15 cellular contexts compared by ENCODE assay signal in genomic region chr2:195503208-195503607, GRCh38.
A peak's percentile ranks its signal among the peaks of the same experiment; 100 is the strongest.
DNase-seq lines count a peak whose midpoint lies in the region; ATAC-seq lines count a peak whose summit lies in the region.
"Had no signal": no experiment of that assay in that cellular context is flagged by ENCODE, and none has a peak within 500 bp of the region (broad histone marks: within the 10 kb centered on the region; RNA-seq: fewer than 3 reads in every experiment).

No MANE protein-coding gene starts in this region.

- DNase-seq in activated naive CD8-positive, alpha-beta T cell treated with anti-CD3 and anti-CD28 coated beads, Interleukin-2, amount 50 U/mL, for 24 hours, result no peak
- DNase-seq in activated naive CD8-positive, alpha-beta T cell treated with anti-CD3 and anti-CD28 coated beads for 36 hours, result no peak
- DNase-seq in central memory CD8-positive, alpha-beta T cell (ENCODE audit: low spot score in 2 of 2), result no peak
- no peak for DNase-seq in natural killer cell treated with Interleukin-12 subunit alpha and Interleukin-12 subunit beta and Interleukin-15 and Interleukin-18, amount 100 ng/mL, for 72 hours (ENCODE audit: low spot score)
- DNase-seq: BE2C; CD4-positive, alpha-beta memory T cell; COR-L47; DMS153; DMS79 treated with DMSO at 0.1 percent for 48 hours; EL; GOT3; H9 had no signal

- no peak overlapping the region for H3K27ac Mint-ChIP-seq in activated naive CD8-positive, alpha-beta T cell treated with anti-CD3 and anti-CD28 coated beads, Interleukin-2, amount 50 U/mL, for 24 hours
- H3K27ac Mint-ChIP-seq in activated naive CD8-positive, alpha-beta T cell treated with anti-CD3 and anti-CD28 coated beads for 36 hours, result no peak overlapping the region
- peak overlapping the region; percentile 44 for H3K27ac Mint-ChIP-seq in central memory CD8-positive, alpha-beta T cell (ENCODE audit: low read depth)
- H3K27ac Mint-ChIP-seq in natural killer cell treated with Interleukin-12 subunit alpha and Interleukin-12 subunit beta and Interleukin-15 and Interleukin-18, amount 100 ng/mL, for 72 hours, result peak overlapping the region; percentile 80 to 85
- H3K27ac Mint-ChIP-seq in activated T-helper 17 cell treated with anti-CD3 and anti-CD28 coated beads, Interleukin-2, amount 50 U/mL, for 72 hours, result no peak overlapping the region
- H3K27ac Mint-ChIP-seq: CD4-positive, alpha-beta memory T cell; H9 had no signal

- no peaks in the 10 kb centered on the region for H3K36me3 Mint-ChIP-seq in activated naive CD8-positive, alpha-beta T cell treated with anti-CD3 and anti-CD28 coated beads, Interleukin-2, amount 50 U/mL, for 24 hours (ENCODE audit: low read depth)
- peaks cover 5% of the 10 kb centered on the region for H3K36me3 Mint-ChIP-seq in activated naive CD8-positive, alpha-beta T cell treated with anti-CD3 and anti-CD28 coated beads for 36 hours
- no peaks in the 10 kb centered on the region for H3K36me3 Mint-ChIP-seq in central memory CD8-positive, alpha-beta T cell (ENCODE audit: insufficient read depth)
- H3K36me3 Mint-ChIP-seq in natural killer cell treated with Interleukin-12 subunit alpha and Interleukin-12 subunit beta and Interleukin-15 and Interleukin-18, amount 100 ng/mL, for 72 hours, result peaks cover 21% of the 10 kb centered on the region
- no peaks in the 10 kb centered on the region for H3K36me3 Mint-ChIP-seq in activated T-helper 17 cell treated with anti-CD3 and anti-CD28 coated beads, Interleukin-2, amount 50 U/mL, for 72 hours (ENCODE audit: low read depth)
- H3K36me3 Mint-ChIP-seq: CD4-positive, alpha-beta memory T cell had no signal

- peak; percentile 65 for ATAC-seq in activated naive CD8-positive, alpha-beta T cell treated with anti-CD3 and anti-CD28 coated beads, Interleukin-2, amount 50 U/mL, for 24 hours
- peak; percentile 86 for ATAC-seq in central memory CD8-positive, alpha-beta T cell (replicated peaks; ENCODE audit: extremely low read depth, poor library complexity, severe bottlenecking)
- peak; percentile 71 to 92 for ATAC-seq in natural killer cell treated with Interleukin-12 subunit alpha and Interleukin-12 subunit beta and Interleukin-15 and Interleukin-18, amount 100 ng/mL, for 72 hours
- no peak for ATAC-seq in GM21526 (IDR thresholded peaks at IDR 0.05; ENCODE audit: low FRiP score, unreplicated experiment)
- no peak for ATAC-seq in activated T-helper 17 cell treated with anti-CD3 and anti-CD28 coated beads, Interleukin-2, amount 50 U/mL, for 72 hours (replicated peaks)
- ATAC-seq: A549 had no signal

- no peak overlapping the region for H3K4me3 Mint-ChIP-seq in activated naive CD8-positive, alpha-beta T cell treated with anti-CD3 and anti-CD28 coated beads, Interleukin-2, amount 50 U/mL, for 24 hours
- H3K4me3 Mint-ChIP-seq in activated naive CD8-positive, alpha-beta T cell treated with anti-CD3 and anti-CD28 coated beads for 36 hours, result no peak overlapping the region
- no peak overlapping the region for H3K4me3 Mint-ChIP-seq in central memory CD8-positive, alpha-beta T cell
- H3K4me3 Mint-ChIP-seq in natural killer cell treated with Interleukin-12 subunit alpha and Interleukin-12 subunit beta and Interleukin-15 and Interleukin-18, amount 100 ng/mL, for 72 hours, result peak overlapping the region; percentile 56
- H3K4me3 Mint-ChIP-seq in activated T-helper 17 cell treated with anti-CD3 and anti-CD28 coated beads, Interleukin-2, amount 50 U/mL, for 72 hours, result no peak overlapping the region
- H3K4me3 Mint-ChIP-seq: CD4-positive, alpha-beta memory T cell; H9 had no signal

- peaks cover 4% of the 10 kb centered on the region for H3K9me3 Mint-ChIP-seq in activated naive CD8-positive, alpha-beta T cell treated with anti-CD3 and anti-CD28 coated beads, Interleukin-2, amount 50 U/mL, for 24 hours
- peaks cover 6% of the 10 kb centered on the region for H3K9me3 Mint-ChIP-seq in activated naive CD8-positive, alpha-beta T cell treated with anti-CD3 and anti-CD28 coated beads for 36 hours
- no peaks in the 10 kb centered on the region for H3K9me3 Mint-ChIP-seq in central memory CD8-positive, alpha-beta T cell
- H3K9me3 Mint-ChIP-seq in natural killer cell treated with Interleukin-12 subunit alpha and Interleukin-12 subunit beta and Interleukin-15 and Interleukin-18, amount 100 ng/mL, for 72 hours, result peaks cover 6% of the 10 kb centered on the region
- H3K9me3 Mint-ChIP-seq in activated T-helper 17 cell treated with anti-CD3 and anti-CD28 coated beads, Interleukin-2, amount 50 U/mL, for 72 hours, result peaks cover 3% of the 10 kb centered on the region

- H3K4me1 Mint-ChIP-seq in activated naive CD8-positive, alpha-beta T cell treated with anti-CD3 and anti-CD28 coated beads, Interleukin-2, amount 50 U/mL, for 24 hours, result peaks cover 8% of the 10 kb centered on the region
- H3K4me1 Mint-ChIP-seq in activated naive CD8-positive, alpha-beta T cell treated with anti-CD3 and anti-CD28 coated beads for 36 hours, result peaks cover 11% of the 10 kb centered on the region
- peaks cover 6% of the 10 kb centered on the region for H3K4me1 Mint-ChIP-seq in central memory CD8-positive, alpha-beta T cell
- peaks cover 21 to 35% of the 10 kb centered on the region in 2 donors for H3K4me1 Mint-ChIP-seq in natural killer cell treated with Interleukin-12 subunit alpha and Interleukin-12 subunit beta and Interleukin-15 and Interleukin-18, amount 100 ng/mL, for 72 hours (ENCODE audit: low read depth in 2 of 2)
- H3K4me1 Mint-ChIP-seq in activated T-helper 17 cell treated with anti-CD3 and anti-CD28 coated beads, Interleukin-2, amount 50 U/mL, for 72 hours, result peaks cover under 1% of the 10 kb centered on the region
- H3K4me1 Mint-ChIP-seq: H9 had no signal

- H3K27me3 Mint-ChIP-seq in activated naive CD8-positive, alpha-beta T cell treated with anti-CD3 and anti-CD28 coated beads, Interleukin-2, amount 50 U/mL, for 24 hours, result no peaks in the 10 kb centered on the region
- H3K27me3 Mint-ChIP-seq in activated naive CD8-positive, alpha-beta T cell treated with anti-CD3 and anti-CD28 coated beads for 36 hours, result no peaks in the 10 kb centered on the region
- H3K27me3 Mint-ChIP-seq in central memory CD8-positive, alpha-beta T cell, result no peaks in the 10 kb centered on the region
- H3K27me3 Mint-ChIP-seq in natural killer cell treated with Interleukin-12 subunit alpha and Interleukin-12 subunit beta and Interleukin-15 and Interleukin-18, amount 100 ng/mL, for 72 hours, result no peaks in the 10 kb centered on the region
- no peaks in the 10 kb centered on the region for H3K27me3 Mint-ChIP-seq in activated T-helper 17 cell treated with anti-CD3 and anti-CD28 coated beads, Interleukin-2, amount 50 U/mL, for 72 hours
- H3K27me3 Mint-ChIP-seq: CD4-positive, alpha-beta memory T cell had no signal

Comparison
In these comparisons a context has a peak if more than half of its experiments do, and no peak if none do; other contexts are left out.
1. ATAC-seq: peak in activated naive CD8-positive, alpha-beta T cell treated with anti-CD3 and anti-CD28 coated beads, Interleukin-2, amount 50 U/mL, for 24 hours (single experiment), central memory CD8-positive, alpha-beta T cell (single experiment) and natural killer cell treated with Interleukin-12 subunit alpha and Interleukin-12 subunit beta and Interleukin-15 and Interleukin-18, amount 100 ng/mL, for 72 hours (2 of 2); none in GM21526 (single experiment) and activated T-helper 17 cell treated with anti-CD3 and anti-CD28 coated beads, Interleukin-2, amount 50 U/mL, for 72 hours (single experiment).
2. H3K27ac Mint-ChIP-seq: peak in central memory CD8-positive, alpha-beta T cell (single experiment) and natural killer cell treated with Interleukin-12 subunit alpha and Interleukin-12 subunit beta and Interleukin-15 and Interleukin-18, amount 100 ng/mL, for 72 hours (2 of 2); none in activated naive CD8-positive, alpha-beta T cell treated with anti-CD3 and anti-CD28 coated beads, Interleukin-2, amount 50 U/mL, for 24 hours (single experiment), activated naive CD8-positive, alpha-beta T cell treated with anti-CD3 and anti-CD28 coated beads for 36 hours (single experiment) and activated T-helper 17 cell treated with anti-CD3 and anti-CD28 coated beads, Interleukin-2, amount 50 U/mL, for 72 hours (single experiment).